Comparison of ENCODE assay signal across 20 cellular contexts in the genomic region with DNA sequence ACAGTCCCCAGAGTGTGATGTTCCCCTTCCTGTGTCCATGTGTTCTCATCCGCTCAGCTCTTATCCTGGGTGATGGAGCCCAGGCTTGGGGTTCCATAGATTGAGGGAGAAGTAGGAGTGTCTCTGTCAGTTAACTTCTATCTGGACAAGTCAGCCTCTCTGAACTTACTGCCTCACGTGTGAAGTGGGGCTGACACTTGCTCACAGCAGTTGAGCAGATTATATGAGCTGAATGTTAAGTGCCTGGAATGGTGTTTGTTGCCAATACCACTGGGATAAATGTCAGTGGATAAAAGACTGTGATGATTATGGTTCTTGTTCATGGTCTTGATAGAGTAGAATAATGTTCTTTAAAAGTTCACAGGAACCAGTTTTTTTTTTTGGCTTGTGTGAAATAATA. TPM values are rescaled to one million over a fixed set of nuclear protein-coding genes. Genes with fewer than 3 reads are reported as not detected.
DNase-seq lines count a peak whose midpoint lies in the region; ATAC-seq and TF ChIP-seq lines count a peak whose summit lies in the region.
"Had no signal": no experiment of that assay in that cellular context is flagged by ENCODE, and none has a peak within 500 bp of the region (broad histone marks: within the 10 kb centered on the region; RNA-seq: fewer than 3 reads in every experiment).

No MANE protein-coding gene starts in this region.

- no peak overlapping the region for H3K4me3 Mint-ChIP-seq in activated naive CD4-positive, alpha-beta T cell treated with anti-CD3 and anti-CD28 coated beads, Interleukin-2, amount 10 ng/mL, durations not matched to agents 7 days and 5 days
- H3K4me3 Mint-ChIP-seq in CD4-positive, CD25-positive, alpha-beta regulatory T cell: no peak overlapping the region
- H3K4me3 Mint-ChIP-seq in CD8-positive, alpha-beta memory T cell: no peak overlapping the region
- H3K4me3 Mint-ChIP-seq: CD14-positive monocyte had no signal

- H3K27me3 Mint-ChIP-seq in activated naive CD4-positive, alpha-beta T cell treated with anti-CD3 and anti-CD28 coated beads, Interleukin-2, amount 10 ng/mL, durations not matched to agents 7 days and 5 days: no peaks in the 10 kb centered on the region
- H3K27me3 Mint-ChIP-seq in CD4-positive, CD25-positive, alpha-beta regulatory T cell: no peaks in the 10 kb centered on the region
- no peaks in the 10 kb centered on the region for H3K27me3 Mint-ChIP-seq in CD8-positive, alpha-beta memory T cell

- POLR2A ChIA-PET in CD8-positive, alpha-beta memory T cell (lab: Charles Lee): no interaction called here
- POLR2A ChIA-PET in GM10248 (lab: Yijun Ruan, JAX): no interaction called here

- CTCF ChIA-PET in activated naive CD4-positive, alpha-beta T cell treated with anti-CD3 and anti-CD28 coated beads, Interleukin-2, amount 10 ng/mL, durations not matched to agents 7 days and 5 days (lab: Charles Lee): interaction anchor here (0.6 to 1.0 kb wide), 4 partner anchors 8 to 456 kb away, joined by 3 to 4 read pairs (median 3); no protein-coding TSS in a partner anchor
- CTCF ChIA-PET in CD8-positive, alpha-beta memory T cell (lab: Charles Lee): interaction anchor here (1.9 kb wide), 1 partner anchor 63 kb away, joined by 6 read pairs; no protein-coding TSS in a partner anchor
- CTCF ChIA-PET in GM10248 (lab: Yijun Ruan, JAX): no interaction called here

- intact Hi-C loops in heart right ventricle (cut with DNase I): no loop called here

- no peaks in the 10 kb centered on the region for H3K9me3 ChIP-seq in CD4-positive, CD25-positive, alpha-beta regulatory T cell (ENCODE audit: control insufficient read depth in 2 of 2, low read length in 2 of 2)
- H3K9me3 ChIP-seq in CD8-positive, alpha-beta memory T cell (ENCODE audit: low read length): no peaks in the 10 kb centered on the region
- no peaks in the 10 kb centered on the region for H3K9me3 ChIP-seq in heart right ventricle
- H3K9me3 ChIP-seq: MG63 had no signal

- TF ChIP-seq CTCF in heart right ventricle (IDR thresholded peaks at IDR 0.05): no peak
- no peak for TF ChIP-seq CTCF in GM10248 (IDR thresholded peaks at IDR 0.05; ENCODE audit: control extremely low read depth, extremely low read depth, low read depth, missing control alignments)

- H3K27ac ChIP-seq in CD4-positive, CD25-positive, alpha-beta regulatory T cell (ENCODE audit: insufficient read depth, low read length, poor library complexity, severe bottlenecking): no peak overlapping the region
- no peak overlapping the region for H3K27ac ChIP-seq in CD8-positive, alpha-beta memory T cell (ENCODE audit: low read depth, low read length)
- no peak overlapping the region for H3K27ac ChIP-seq in heart right ventricle
- H3K27ac ChIP-seq: GM23248, RWPE1 had no signal

- peaks cover 80% of the 10 kb centered on the region for H3K36me3 ChIP-seq in CD4-positive, CD25-positive, alpha-beta regulatory T cell (ENCODE audit: control insufficient read depth, insufficient read depth, low read length)
- peaks cover 44% of the 10 kb centered on the region for H3K36me3 ChIP-seq in CD8-positive, alpha-beta memory T cell (ENCODE audit: insufficient read depth, low read length)
- H3K36me3 ChIP-seq in heart right ventricle: peaks cover 0 to 100% (median 44%) of the 10 kb centered on the region in 9 donors

- peaks cover 65% of the 10 kb centered on the region for H3K36me3 Mint-ChIP-seq in activated naive CD4-positive, alpha-beta T cell treated with anti-CD3 and anti-CD28 coated beads, Interleukin-2, amount 10 ng/mL, durations not matched to agents 7 days and 5 days
- peaks cover 48% of the 10 kb centered on the region for H3K36me3 Mint-ChIP-seq in CD4-positive, CD25-positive, alpha-beta regulatory T cell
- peaks cover 8 to 86% (median 27%) of the 10 kb centered on the region in 3 donors for H3K36me3 Mint-ChIP-seq in CD8-positive, alpha-beta memory T cell

- peak overlapping the region; percentile 87 for H3K27ac Mint-ChIP-seq in activated naive CD4-positive, alpha-beta T cell treated with anti-CD3 and anti-CD28 coated beads, Interleukin-2, amount 10 ng/mL, durations not matched to agents 7 days and 5 days
- H3K27ac Mint-ChIP-seq in CD4-positive, CD25-positive, alpha-beta regulatory T cell: peak overlapping the region in 2 of 3 donors; percentile 73 to 78
- peak overlapping the region in 5 of 8 donors; percentile 8 to 77 (median 61) for H3K27ac Mint-ChIP-seq in CD8-positive, alpha-beta memory T cell

- DNase-seq in activated naive CD4-positive, alpha-beta T cell treated with anti-CD3 and anti-CD28 coated beads, Interleukin-2, amount 10 ng/mL, durations not matched to agents 7 days and 5 days: no peak
- no peak for DNase-seq in activated naive CD4-positive, alpha-beta T cell treated with Interleukin-2 at 50 U/mL for 16 hours
- no peak for DNase-seq in CD4-positive, CD25-positive, alpha-beta regulatory T cell
- no peak for DNase-seq in CD8-positive, alpha-beta memory T cell
- DNase-seq in heart right ventricle (no peak), GM10248 (ENCODE audit: extremely low spot score) (no peak)
- DNase-seq: DMS79, GM23248, HCEC 1CT, IMR-90, Karpas-422, MG63, NCI-H1092, NCI-H2081 treated with DMSO at 0.1 percent for 48 hours, NCI-H510A, NCI-H82, PC-3 had no signal

- peaks cover 42% of the 10 kb centered on the region for H3K4me1 Mint-ChIP-seq in activated naive CD4-positive, alpha-beta T cell treated with anti-CD3 and anti-CD28 coated beads, Interleukin-2, amount 10 ng/mL, durations not matched to agents 7 days and 5 days
- H3K4me1 Mint-ChIP-seq in CD4-positive, CD25-positive, alpha-beta regulatory T cell: peaks cover 5 to 55% (median 34%) of the 10 kb centered on the region in 4 donors
- peaks cover 45 to 59% (median 57%) of the 10 kb centered on the region in 3 donors for H3K4me1 Mint-ChIP-seq in CD8-positive, alpha-beta memory T cell
- H3K4me1 Mint-ChIP-seq: CD14-positive monocyte had no signal

- H3K4me3 ChIP-seq in CD4-positive, CD25-positive, alpha-beta regulatory T cell (ENCODE audit: low read depth, low read length): no peak overlapping the region
- H3K4me3 ChIP-seq in CD8-positive, alpha-beta memory T cell (ENCODE audit: low read length): no peak overlapping the region
- H3K4me3 ChIP-seq in heart right ventricle: no peak overlapping the region
- H3K4me3 ChIP-seq: GM23248, MG63 had no signal

- no peaks in the 10 kb centered on the region for H3K4me1 ChIP-seq in CD4-positive, CD25-positive, alpha-beta regulatory T cell (ENCODE audit: control insufficient read depth, insufficient read depth, low read length, poor library complexity, severe bottlenecking)
- peaks cover 18% of the 10 kb centered on the region for H3K4me1 ChIP-seq in CD8-positive, alpha-beta memory T cell (ENCODE audit: insufficient read depth, low read length)
- peaks cover 0 to 18% (median 7%) of the 10 kb centered on the region in 9 donors for H3K4me1 ChIP-seq in heart right ventricle

- ATAC-seq in CD4-positive, CD25-positive, alpha-beta regulatory T cell (ENCODE audit: low read depth in 2 of 2): no peak
- ATAC-seq in heart right ventricle (peak in 5 of 8 donors; percentile 56 to 66 (median 65)), GM21360 (IDR thresholded peaks at IDR 0.05; ENCODE audit: unreplicated experiment) (no peak)
- ATAC-seq: PC-3 had no signal

- H3K9me3 Mint-ChIP-seq in activated naive CD4-positive, alpha-beta T cell treated with anti-CD3 and anti-CD28 coated beads, Interleukin-2, amount 10 ng/mL, durations not matched to agents 7 days and 5 days: no peaks in the 10 kb centered on the region
- H3K9me3 Mint-ChIP-seq in CD4-positive, CD25-positive, alpha-beta regulatory T cell: no peaks in the 10 kb centered on the region
- H3K9me3 Mint-ChIP-seq in CD8-positive, alpha-beta memory T cell: no peaks in the 10 kb centered on the region

- 60 to 62% methylated on average over 2 of the region's 2 CpGs for WGBS in heart right ventricle, 2 donors

- no peaks in the 10 kb centered on the region for H3K27me3 ChIP-seq in CD4-positive, CD25-positive, alpha-beta regulatory T cell (ENCODE audit: control insufficient read depth, insufficient read depth, low read length)
- H3K27me3 ChIP-seq in CD8-positive, alpha-beta memory T cell (ENCODE audit: insufficient read depth, low read length, poor library complexity, severe bottlenecking): no peaks in the 10 kb centered on the region
- H3K27me3 ChIP-seq in heart right ventricle: no peaks in the 10 kb centered on the region
- H3K27me3 ChIP-seq: MG63 had no signal

RNA-seq across cellular contexts. Expression of a gene that starts 17.1 kb away (rescaled TPM):
- 1.2 TPM for total RNA-seq in CD4-positive, CD25-positive, alpha-beta regulatory T cell
- polyA plus RNA-seq in CD4-positive, CD25-positive, alpha-beta regulatory T cell: not detected
- under 1 TPM; 0.35 to 0.69 TPM for total RNA-seq in CD8-positive, alpha-beta memory T cell
- polyA plus RNA-seq in CD8-positive, alpha-beta memory T cell: not detected
- total RNA-seq in heart right ventricle: under 1 TPM in 1 of 10 donors, not detected in 9; 0.58 TPM
- polyA plus RNA-seq in heart right ventricle: under 1 TPM in 1 of 2 donors, not detected in 1; 0.15 TPM
- total RNA-seq: GM23248, IMR-90, PC-3 had no signal
- polyA plus RNA-seq: CD14-positive monocyte, GM23248, IMR-90 had no signal

RNA-seq across cellular contexts. Expression of a gene that starts 21.9 kb away (rescaled TPM):
- 114 TPM for total RNA-seq in CD4-positive, CD25-positive, alpha-beta regulatory T cell
- 10 to 100 TPM; 81.3 to 99.4 (median 92.6) TPM for polyA plus RNA-seq in CD4-positive, CD25-positive, alpha-beta regulatory T cell
- 100 to 1,000 TPM; 154 to 159 TPM for total RNA-seq in CD8-positive, alpha-beta memory T cell
- 96.3 TPM for polyA plus RNA-seq in CD8-positive, alpha-beta memory T cell
- total RNA-seq in heart right ventricle: 10 to 100 TPM; 56.5 to 88.0 (median 68.1) TPM
- 10 to 100 TPM; 15.6 to 49.3 TPM for polyA plus RNA-seq in heart right ventricle

Comparison
In these comparisons a context has a peak if more than half of its experiments do, and no peak if none do; other contexts are left out.
1. ATAC-seq: peak in heart right ventricle (5 of 8); none in CD4-positive, CD25-positive, alpha-beta regulatory T cell (0 of 2) and GM21360 (single experiment).
2. Peak in every context shown above with its lines, with median percentiles within 50 percentile points of each other: H3K27ac Mint-ChIP-seq.